Comparison of ENCODE assay signal across 8 cellular contexts in the genomic region with DNA sequence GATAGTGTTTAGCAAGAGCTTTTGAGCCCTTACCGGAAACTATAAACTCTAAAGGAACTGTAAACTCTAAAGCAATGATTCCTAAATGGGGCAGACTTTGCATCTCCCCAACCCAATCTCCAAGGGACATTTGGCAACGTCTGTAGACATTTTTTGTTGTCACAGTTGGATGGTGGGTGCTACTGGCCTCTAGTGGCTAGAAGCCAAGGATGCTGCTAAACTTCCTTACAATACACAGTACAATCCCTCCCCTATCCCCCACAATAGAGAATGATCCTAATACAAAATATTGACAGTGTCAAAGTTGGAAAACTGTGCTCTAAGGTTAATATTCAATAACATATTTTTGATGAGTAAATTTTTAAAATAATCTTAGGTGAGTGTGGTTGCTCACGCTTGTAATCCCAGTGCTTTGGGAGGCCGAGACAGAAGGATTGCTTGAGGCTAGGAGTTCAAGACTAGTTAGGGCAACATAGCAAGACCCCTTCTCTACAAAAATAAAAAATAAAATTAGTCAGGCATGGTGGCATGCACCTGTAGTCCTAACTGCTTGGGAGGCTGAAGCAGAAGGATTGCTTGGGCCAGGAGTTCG.
DNase-seq lines count a peak whose midpoint lies in the region; ATAC-seq, FAIRE-seq and TF ChIP-seq lines count a peak whose summit lies in the region.

No MANE protein-coding gene starts in this region.

- CTCF ChIA-PET in RWPE1 (lab: Yijun Ruan, JAX), result interaction anchor here (0.9 kb wide), 1 partner anchor 73 kb away, joined by 5 read pairs; no protein-coding TSS in a partner anchor

- H3K4me3 Mint-ChIP-seq in HFFc6, result no peak overlapping the region

- H3K9me3 Mint-ChIP-seq in HFFc6, result no peaks in the 10 kb centered on the region; the same call in 1 of the 2 replicates

- DNase-seq in activated gamma-delta T cell treated with Interleukin-2 at 50 U/mL for 16 hours (peak; percentile 37), activated gamma-delta T cell (lab: John Stamatoyannopoulos, UW) (no peak), HFFc6 (peak; percentile 28), RWPE1 (ENCODE audit: low spot score) (peak; percentile 42), bronchial epithelial cell (ENCODE audit: low read depth) (peak; percentile 47), lower lobe of right lung (no peak), 8988T (no peak)

- H3K4me3 ChIP-seq in bronchial epithelial cell (ENCODE audit: low read depth, low read length), result no peak overlapping the region
- H3K4me3 ChIP-seq in lower lobe of right lung, result no peak overlapping the region

- H3K36me3 ChIP-seq in bronchial epithelial cell (ENCODE audit: control insufficient read depth, insufficient read depth, low read length) (no peaks in the 10 kb centered on the region), lower lobe of right lung (no peaks in the 10 kb centered on the region)

- no peak for FAIRE-seq in bronchial epithelial cell (lab: Jason Lieb, UNC)

- POLR2A ChIA-PET in RWPE1 (lab: Yijun Ruan, JAX; ENCODE audit: low non-redundant PET), result no interaction called here

- H3K27ac ChIP-seq in RWPE1 (no peak overlapping the region), lower lobe of right lung (no peak overlapping the region)

- H3K27ac Mint-ChIP-seq in HFFc6, result no peak overlapping the region

- peak in 1 of 2 donors; percentile 66 for ATAC-seq in lower lobe of right lung
- no peak for ATAC-seq in GM19467 (IDR thresholded peaks at IDR 0.05; ENCODE audit: unreplicated experiment)

- no peaks in the 10 kb centered on the region for H3K36me3 Mint-ChIP-seq in HFFc6 (ENCODE audit: low read depth)

- peaks cover 1% of the 10 kb centered on the region for H3K4me1 ChIP-seq in lower lobe of right lung

- intact Hi-C loops in lower lobe of right lung (cut with DNase I), result loop anchor here (10.0 kb wide), 1 partner anchor 72 kb away; the partner anchor contains the start of gene PTPN4

- peaks cover 4% of the 10 kb centered on the region for H3K9me3 ChIP-seq in lower lobe of right lung

- no peaks in the 10 kb centered on the region for H3K27me3 ChIP-seq in bronchial epithelial cell (ENCODE audit: control insufficient read depth, insufficient read depth, low read length)
- no peaks in the 10 kb centered on the region for H3K27me3 ChIP-seq in lower lobe of right lung (ENCODE audit: low read depth)

- TF ChIP-seq CTCF in HFFc6 (IDR thresholded peaks at IDR 0.05) (peak; percentile 79), RWPE1 (conservative IDR thresholded peaks at IDR 0.05; ENCODE audit: low read depth) (peak; percentile 56), bronchial epithelial cell (IDR thresholded peaks at IDR 0.05; ENCODE audit: insufficient read depth, low read length, severe bottlenecking) (peak; percentile 63), lower lobe of right lung (IDR thresholded peaks at IDR 0.05) (peak; percentile 47)

- H3K4me1 Mint-ChIP-seq in HFFc6 (ENCODE audit: low read depth), result peaks cover 45% of the 10 kb centered on the region

- H3K27me3 Mint-ChIP-seq in HFFc6 (ENCODE audit: insufficient read depth), result no peaks in the 10 kb centered on the region

Comparison
In these comparisons a context has a peak if more than half of its experiments do, and no peak if none do; other contexts are left out.
1. DNase-seq: peak in activated gamma-delta T cell treated with Interleukin-2 at 50 U/mL for 16 hours (single experiment), HFFc6 (single experiment), RWPE1 (single experiment) and bronchial epithelial cell (single experiment); none in activated gamma-delta T cell (single experiment), lower lobe of right lung (single experiment) and 8988T (single experiment).
2. Peak in every context shown above with its lines, with median percentiles within 50 percentile points of each other: CTCF ChIP-seq.